In the genomic region with DNA sequence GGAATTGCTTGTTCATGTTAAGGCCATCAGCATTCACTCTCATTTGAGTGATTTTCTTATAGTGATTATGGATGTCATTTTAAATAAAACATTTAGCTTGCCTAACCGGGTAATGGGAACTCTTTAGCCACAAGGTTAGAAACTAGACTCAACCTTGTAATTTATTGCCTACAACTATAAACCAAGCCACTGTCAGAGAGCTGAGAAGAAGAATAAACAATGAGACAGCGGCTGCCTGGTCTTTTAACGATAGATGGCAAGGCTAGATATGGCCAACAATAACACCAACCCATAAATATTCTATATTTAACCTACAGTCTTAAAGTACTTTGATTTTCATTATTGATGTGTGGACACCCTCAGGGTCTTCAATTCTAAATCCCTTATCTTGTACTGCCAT, we compare ENCODE assay signal across 19 cellular contexts. TPM values are rescaled to one million over a fixed set of nuclear protein-coding genes. Genes with fewer than 3 reads are reported as not detected.
A peak's percentile ranks its signal among the peaks of the same experiment; 100 is the strongest.
DNase-seq lines count a peak whose midpoint lies in the region; ATAC-seq and TF ChIP-seq lines count a peak whose summit lies in the region.
"Had no signal": no experiment of that assay in that cellular context is flagged by ENCODE, and none has a peak within 500 bp of the region (broad histone marks: within the 10 kb centered on the region; RNA-seq: fewer than 3 reads in every experiment).

No MANE protein-coding gene starts in this region.

- H3K27me3 Mint-ChIP-seq in natural killer cell (ENCODE audit: low read depth in 2 of 2) = peaks cover 6 to 9% of the 10 kb centered on the region in 2 donors
- H3K27me3 Mint-ChIP-seq in natural killer cell treated with Interleukin-12 subunit alpha and Interleukin-12 subunit beta and Interleukin-15 and Interleukin-18, amount 100 ng/mL, for 72 hours = peaks cover 8 to 18% of the 10 kb centered on the region in 2 donors

- intact Hi-C loops in natural killer cell (cut with micrococcal nuclease) (no loop called here), left colon (cut with DNase I, micrococcal nuclease) (no loop called here)

- ATAC-seq in natural killer cell (no peak), left colon (peak; percentile 51), HG03571 (IDR thresholded peaks at IDR 0.05; ENCODE audit: unreplicated experiment) (no peak), GM21723 (IDR thresholded peaks at IDR 0.05; ENCODE audit: unreplicated experiment) (no peak)
- no peak for ATAC-seq in natural killer cell treated with Interleukin-12 subunit alpha and Interleukin-12 subunit beta and Interleukin-15 and Interleukin-18, amount 100 ng/mL, for 72 hours
- ATAC-seq: HCT116 had no signal

- H3K27ac Mint-ChIP-seq in natural killer cell = no peak overlapping the region
- H3K27ac Mint-ChIP-seq in natural killer cell treated with Interleukin-12 subunit alpha and Interleukin-12 subunit beta and Interleukin-15 and Interleukin-18, amount 100 ng/mL, for 72 hours = peak overlapping the region in 1 of 2 donors; percentile 47

- no peaks in the 10 kb centered on the region for H3K36me3 Mint-ChIP-seq in natural killer cell
- H3K36me3 Mint-ChIP-seq in natural killer cell treated with Interleukin-12 subunit alpha and Interleukin-12 subunit beta and Interleukin-15 and Interleukin-18, amount 100 ng/mL, for 72 hours = peaks cover 17% of the 10 kb centered on the region

- peaks cover 0 to 6% of the 10 kb centered on the region in 2 donors for H3K4me1 Mint-ChIP-seq in natural killer cell
- H3K4me1 Mint-ChIP-seq in natural killer cell treated with Interleukin-12 subunit alpha and Interleukin-12 subunit beta and Interleukin-15 and Interleukin-18, amount 100 ng/mL, for 72 hours (ENCODE audit: low read depth in 2 of 2) = peaks cover 25 to 26% of the 10 kb centered on the region in 2 donors

- DNase-seq in natural killer cell = no peak
- DNase-seq in natural killer cell treated with Interleukin-12 subunit alpha and Interleukin-12 subunit beta and Interleukin-15 and Interleukin-18, amount 100 ng/mL, for 72 hours (ENCODE audit: low spot score) = no peak
- peak; percentile 29 for DNase-seq in RPMI7951 (ENCODE audit: low read depth)
- no peak for DNase-seq in left colon
- DNase-seq in HK-2 (ENCODE audit: unreplicated experiment) = no peak
- DNase-seq: BE2C, DMS79 treated with DMSO at 0.1 percent for 48 hours, Karpas-422, MG63, NCI-H1092, NCI-H146, NCI-H2029, NCI-H2227 treated with DMSO at 0.1 percent for 48 hours, NCI-H510A, NCI-H748 treated with DMSO at 0.1 percent for 48 hours had no signal

- peak overlapping the region; percentile 7 for H3K4me3 Mint-ChIP-seq in natural killer cell
- no peak overlapping the region for H3K4me3 Mint-ChIP-seq in natural killer cell treated with Interleukin-12 subunit alpha and Interleukin-12 subunit beta and Interleukin-15 and Interleukin-18, amount 100 ng/mL, for 72 hours

- H3K9me3 Mint-ChIP-seq in natural killer cell = no peaks in the 10 kb centered on the region
- peaks cover 20% of the 10 kb centered on the region for H3K9me3 Mint-ChIP-seq in natural killer cell treated with Interleukin-12 subunit alpha and Interleukin-12 subunit beta and Interleukin-15 and Interleukin-18, amount 100 ng/mL, for 72 hours

- no peak for TF ChIP-seq CTCF in natural killer cell (IDR thresholded peaks at IDR 0.05)

RNA-seq across cellular contexts. Expression of gene INHBA, which starts 27.8 kb away (rescaled TPM):
- total RNA-seq in natural killer cell (under 1 TPM in 1 of 3 donors, not detected in 2; 0.65 TPM), left colon (under 1 TPM; 0.15 to 0.42 TPM)
- 1 to 10 TPM; 1.1 to 1.2 TPM for total RNA-seq in natural killer cell treated with Interleukin-12 subunit alpha and Interleukin-12 subunit beta and Interleukin-15 and Interleukin-18, amount 100 ng/mL, for 72 hours
- total RNA-seq in RPMI7951 (2014; rRNA removed; shearing (Covaris generic)) = 23.0 and 26.4 TPM in 2 replicates
- total RNA-seq: G401 had no signal

Comparison
In these comparisons a context has a peak if more than half of its experiments do, and no peak if none do; other contexts are left out.
1. RNA of gene INHBA, which starts 27.8 kb away (total RNA-seq): 23.0 to 26.4 TPM in RPMI7951; 1.1 to 1.2 TPM in natural killer cell treated with Interleukin-12 subunit alpha and Interleukin-12 subunit beta and Interleukin-15 and Interleukin-18, amount 100 ng/mL, for 72 hours, 0.15 to 0.42 TPM in left colon and 0.65 TPM in natural killer cell; every median in the first group is over 10 times any median in the second.